Comparison of ENCODE assay signal across 11 cellular contexts in the genomic region with DNA sequence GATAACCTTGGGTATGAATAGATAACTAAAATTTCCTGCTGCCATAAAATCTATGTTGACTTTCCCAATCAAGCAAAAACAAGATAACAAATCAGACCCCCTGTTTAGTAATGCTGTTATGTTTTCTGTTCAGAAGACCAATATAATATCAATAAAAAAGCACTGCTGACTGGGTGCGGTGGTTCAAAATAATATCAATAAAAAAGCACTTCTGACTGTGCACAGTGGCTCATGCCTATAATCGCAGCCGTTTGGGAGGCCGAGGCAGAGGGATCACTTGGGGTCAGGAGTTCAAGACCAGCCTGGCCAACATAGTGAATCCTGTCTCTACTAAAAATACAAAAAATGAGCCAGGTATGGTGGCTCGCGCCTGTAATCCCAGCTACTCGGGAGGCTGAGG. TPM values are rescaled to one million over a fixed set of nuclear protein-coding genes. Genes with fewer than 3 reads are reported as not detected.
DNase-seq lines count a peak whose midpoint lies in the region; ATAC-seq and TF ChIP-seq lines count a peak whose summit lies in the region.
"Had no signal": no experiment of that assay in that cellular context is flagged by ENCODE, and none has a peak within 500 bp of the region (broad histone marks: within the 10 kb centered on the region; RNA-seq: fewer than 3 reads in every experiment).

No MANE protein-coding gene starts in this region.

- peak in 1 of 4 donors; percentile 27 for ATAC-seq in heart left ventricle
- ATAC-seq in left cardiac atrium = no peak
- ATAC-seq in GM19351 (IDR thresholded peaks at IDR 0.05; ENCODE audit: unreplicated experiment) = no peak
- ATAC-seq in GM21619 (IDR thresholded peaks at IDR 0.05; ENCODE audit: unreplicated experiment) = no peak
- ATAC-seq: PC-3 had no signal

- TF ChIP-seq POLR2A in heart left ventricle (IDR thresholded peaks at IDR 0.05) = no peak

- peaks cover 0 to 34% (median 21%) of the 10 kb centered on the region in 12 donors for H3K4me1 ChIP-seq in heart left ventricle
- H3K4me1 ChIP-seq in urinary bladder (ENCODE audit: insufficient read depth) = no peaks in the 10 kb centered on the region

- H3K27me3 Mint-ChIP-seq in endothelial cell (ENCODE audit: unreplicated experiment) (peaks cover 1% of the 10 kb centered on the region), nephron (ENCODE audit: low read depth) (no peaks in the 10 kb centered on the region)

- H3K9me3 ChIP-seq in heart left ventricle = no peaks in the 10 kb centered on the region
- H3K9me3 ChIP-seq: pancreas had no signal

- TF ChIP-seq CTCF in heart left ventricle (IDR thresholded peaks at IDR 0.05) (no peak), endothelial cell (IDR thresholded peaks at IDR 0.05; ENCODE audit: unreplicated experiment) (no peak), nephron (IDR thresholded peaks at IDR 0.05; ENCODE audit: unreplicated experiment in 3 of 3) (no peak)

- DNase-seq in heart left ventricle (peak in 1 of 5 donors; percentile 38), left cardiac atrium (no peak), endothelial cell (ENCODE audit: low spot score) (no peak), hepatic stellate cell (ENCODE audit: low spot score) (no peak)
- DNase-seq: NCI-H2171 treated with DMSO at 0.1 percent for 48 hours, pancreas, PC-3 had no signal

- WGBS in heart left ventricle, 4 donors = 68 to 80% (median 76%) methylated on average over 7 of the region's 7 CpGs
- 50% methylated on average over 7 of the region's 7 CpGs for WGBS in urinary bladder

- peaks cover 27% of the 10 kb centered on the region for H3K36me3 Mint-ChIP-seq in endothelial cell (ENCODE audit: low read depth, unreplicated experiment)
- H3K36me3 Mint-ChIP-seq in nephron (ENCODE audit: low read depth) = peaks cover 26% of the 10 kb centered on the region

- H3K27ac ChIP-seq in heart left ventricle (peak overlapping the region; percentile 64 to 96 (median 76)), urinary bladder (ENCODE audit: low read depth) (peak overlapping the region; percentile 77)

- H3K27me3 ChIP-seq in heart left ventricle = no peaks in the 10 kb centered on the region
- H3K27me3 ChIP-seq: pancreas had no signal

- H3K4me3 Mint-ChIP-seq in endothelial cell (ENCODE audit: unreplicated experiment) = no peak overlapping the region
- no peak overlapping the region for H3K4me3 Mint-ChIP-seq in nephron

- intact Hi-C loops in heart left ventricle (cut with DNase I) = loop anchor here in 3 of 10 donors (5.0 kb wide), 1 partner anchor 36 kb away; the partner anchor contains the start of gene ANTXR2 (in 3 of the 3)
- intact Hi-C loops in left cardiac atrium (cut with DNase I) = no loop called here

- H3K9me3 Mint-ChIP-seq in endothelial cell (ENCODE audit: unreplicated experiment) (no peaks in the 10 kb centered on the region), nephron (peaks cover 4% of the 10 kb centered on the region)

- H3K4me1 Mint-ChIP-seq in endothelial cell (ENCODE audit: unreplicated experiment) (peaks cover 39% of the 10 kb centered on the region), nephron (peaks cover 23% of the 10 kb centered on the region)

- H3K4me3 ChIP-seq in heart left ventricle (peak overlapping the region in 7 of 12 donors; percentile 13 to 43 (median 31)), urinary bladder (ENCODE audit: low read depth, low read length) (no peak overlapping the region)
- H3K4me3 ChIP-seq: pancreas had no signal

- H3K27ac Mint-ChIP-seq in endothelial cell (ENCODE audit: unreplicated experiment) (peak overlapping the region; percentile 93), nephron (peak overlapping the region; percentile 50 to 98 (median 97))

- H3K36me3 ChIP-seq in heart left ventricle (peaks cover 0 to 40% (median 5%) of the 10 kb centered on the region in 9 donors), urinary bladder (ENCODE audit: insufficient read depth) (peaks cover 2% of the 10 kb centered on the region)
- H3K36me3 ChIP-seq: pancreas had no signal

RNA-seq across cellular contexts. Expression of gene ANTXR2, which starts 36.7 kb away (rescaled TPM):
- total RNA-seq in heart left ventricle (10 to 100 TPM; 33.3 to 76.7 (median 48.7) TPM), left cardiac atrium (10 to 100 TPM; 39.3 to 49.8 TPM), endothelial cell (ENCODE audit: unreplicated experiment) (176 TPM), urinary bladder (149 TPM)
- polyA plus RNA-seq in heart left ventricle (10 to 100 TPM in 1 of 2 donors, 1 to 10 TPM in 1; 7.0 to 18.0 TPM), urinary bladder (133 TPM)
